1 cellular context compared by ENCODE assay signal in genomic region chr15:57411945-57412768, GRCh38.
TF ChIP-seq lines count a peak whose summit lies in the region.

No MANE protein-coding gene starts in this region.

TF ChIP-seq in WTC11, 78 proteins besides CTCF, POLR2A, EP300 and RAD21:
- TF ChIP-seq E2F5 (CRISPR knock-in tag; IDR thresholded peaks at IDR 0.05) = no peak
- no peak for TF ChIP-seq NR3C1 (CRISPR knock-in tag; conservative IDR thresholded peaks at IDR 0.05; ENCODE audit: low read depth)
- no peak for TF ChIP-seq SP1 (CRISPR knock-in tag; conservative IDR thresholded peaks at IDR 0.05)
- TF ChIP-seq IRF2 (CRISPR knock-in tag; IDR thresholded peaks at IDR 0.05; ENCODE audit: borderline replicate concordance, low read depth) = no peak
- TF ChIP-seq OVOL2 (CRISPR knock-in tag; IDR thresholded peaks at IDR 0.05; ENCODE audit: borderline replicate concordance) = no peak
- no peak for TF ChIP-seq KAT7 (CRISPR knock-in tag; IDR thresholded peaks at IDR 0.05; ENCODE audit: borderline replicate concordance)
- TF ChIP-seq USF1 (CRISPR knock-in tag; IDR thresholded peaks at IDR 0.05) = no peak
- TF ChIP-seq ATF2 (CRISPR knock-in tag; IDR thresholded peaks at IDR 0.05; ENCODE audit: borderline replicate concordance, low read depth) = no peak
- TF ChIP-seq E2F1 (CRISPR knock-in tag; IDR thresholded peaks at IDR 0.05) = no peak
- TF ChIP-seq ZNF232 (CRISPR knock-in tag; IDR thresholded peaks at IDR 0.05) = no peak
- TF ChIP-seq FOXK1 (CRISPR knock-in tag; IDR thresholded peaks at IDR 0.05) = no peak
- no peak for TF ChIP-seq ZBTB21 (CRISPR knock-in tag; IDR thresholded peaks at IDR 0.05; ENCODE audit: borderline replicate concordance)
- no peak for TF ChIP-seq CBFB (CRISPR knock-in tag; IDR thresholded peaks at IDR 0.05; ENCODE audit: low read depth)
- TF ChIP-seq NR1H2 (CRISPR knock-in tag; IDR thresholded peaks at IDR 0.05) = no peak
- no peak for TF ChIP-seq FOXJ3 (CRISPR knock-in tag; IDR thresholded peaks at IDR 0.05; ENCODE audit: borderline replicate concordance)
- no peak for TF ChIP-seq CDX4 (CRISPR knock-in tag; IDR thresholded peaks at IDR 0.05; ENCODE audit: borderline replicate concordance)
- no peak for TF ChIP-seq ZSCAN18 (CRISPR knock-in tag; IDR thresholded peaks at IDR 0.05)
- no peak for TF ChIP-seq MAX (CRISPR knock-in tag; IDR thresholded peaks at IDR 0.05)
- TF ChIP-seq ZNF423 (CRISPR knock-in tag; IDR thresholded peaks at IDR 0.05) = no peak
